In the genomic region with DNA sequence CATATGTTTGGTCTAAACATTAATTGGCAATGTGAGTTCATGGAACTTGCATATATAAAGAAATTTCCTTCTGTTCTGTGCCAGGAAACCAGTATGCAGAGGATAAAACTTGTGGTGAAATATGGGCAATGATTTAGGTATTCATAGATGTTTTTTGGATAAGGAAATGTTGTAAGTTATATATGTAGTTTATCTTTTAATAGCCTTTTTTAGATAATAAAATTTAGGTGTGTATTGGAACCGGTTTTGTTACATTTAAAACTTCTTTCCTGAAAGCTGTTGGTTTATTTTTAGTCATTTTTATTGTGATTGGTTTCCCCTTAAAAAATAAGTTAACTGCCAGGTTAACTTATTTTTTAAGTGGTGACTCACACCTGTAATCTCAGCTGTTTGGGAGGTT, we compare ENCODE assay signal across 8 cellular contexts.
"Had no signal": no experiment of that assay in that cellular context is flagged by ENCODE, and none has a peak within 500 bp of the region (broad histone marks: within the 10 kb centered on the region; RNA-seq: fewer than 3 reads in every experiment).

No MANE protein-coding gene starts in this region.

- H3K27ac ChIP-seq: GM23248 had no signal

- FAIRE-seq: HTR-8/SVneo had no signal

- H3K4me1 ChIP-seq: HAP-1 had no signal

- ATAC-seq: HCT116, K562 had no signal

- H3K9ac ChIP-seq: GM23248 had no signal

- H2AFZ ChIP-seq: GM23248 had no signal

- DNase-seq: GM23248, GOT3, H7, IMR-90 had no signal

- H3K4me3 ChIP-seq: GM23248, HAP-1, K562 had no signal

- H3K9me3 ChIP-seq: HAP-1 had no signal
